Comparison of ENCODE assay signal across 1 cellular context in genomic region chr1:156249593-156249992, GRCh38.
TF ChIP-seq lines count a peak whose summit lies in the region.

No MANE protein-coding gene starts in this region.

TF ChIP-seq in IMR-90, 13 proteins besides CTCF, POLR2A, EP300 and RAD21 (continued from another document):
- no peak for TF ChIP-seq MAZ (IDR thresholded peaks at IDR 0.05; ENCODE audit: borderline replicate concordance, low read depth, low read length)
- TF ChIP-seq BHLHE40 (IDR thresholded peaks at IDR 0.05; ENCODE audit: low read depth, low read length) = no peak
- no peak for TF ChIP-seq SMC3 (IDR thresholded peaks at IDR 0.05; ENCODE audit: low read depth, low read length)
- TF ChIP-seq FOS (IDR thresholded peaks at IDR 0.05; ENCODE audit: low read depth, low read length) = no peak
- no peak for TF ChIP-seq NFE2L2 (IDR thresholded peaks at IDR 0.05; ENCODE audit: low read depth, low read length)
- TF ChIP-seq MAFK (IDR thresholded peaks at IDR 0.05; ENCODE audit: low read depth, low read length) = no peak
- TF ChIP-seq MXI1 (IDR thresholded peaks at IDR 0.05; ENCODE audit: borderline replicate concordance, low read depth, low read length) = no peak
- no peak for TF ChIP-seq ELK1 (IDR thresholded peaks at IDR 0.05; ENCODE audit: borderline replicate concordance, low read depth, low read length)
- no peak for TF ChIP-seq CHD1 (IDR thresholded peaks at IDR 0.05; ENCODE audit: low read depth, low read length)
- TF ChIP-seq RFX5 (IDR thresholded peaks at IDR 0.05; ENCODE audit: low read depth, low read length) = no peak
TF ChIP-seq in IMR-90: peak in this region for 0.
